ENCODE assay signal across 22 cellular contexts in genomic region chr12:4140607-4141301, GRCh38.
DNase-seq lines count a peak whose midpoint lies in the region; TF ChIP-seq lines count a peak whose summit lies in the region.
"Had no signal": no experiment of that assay in that cellular context is flagged by ENCODE, and none has a peak within 500 bp of the region (broad histone marks: within the 10 kb centered on the region; RNA-seq: fewer than 3 reads in every experiment).

No MANE protein-coding gene starts in this region.

- H2BK5ac ChIP-seq in H9 (ENCODE audit: insufficient read length, low read length), result no peak overlapping the region

- no peak for TF ChIP-seq CTCF in H9 (conservative IDR thresholded peaks at IDR 0.05)
- TF ChIP-seq CTCF in nephron progenitor cell (IDR thresholded peaks at IDR 0.05), result no peak

- H3K23ac ChIP-seq in H9 (ENCODE audit: insufficient read length, low read depth, low read length), result no peak overlapping the region

- no peak overlapping the region for H4K91ac ChIP-seq in H9 (ENCODE audit: insufficient read length, low read depth, low read length)

- H2BK20ac ChIP-seq in H9 (ENCODE audit: low read depth, low read length, poor library complexity, severe bottlenecking), result no peak overlapping the region

- no peak overlapping the region for H2AFZ ChIP-seq in H9 (ENCODE audit: low read length)

- H3K27me3 Mint-ChIP-seq in activated CD4-positive, alpha-beta T cell treated with anti-CD3 and anti-CD28 coated beads, Interleukin-2, amount 10 ng/mL, durations not matched to agents 7 days and 5 days, result no peaks in the 10 kb centered on the region
- H3K27me3 Mint-ChIP-seq in H9 (ENCODE audit: low read depth), result peaks cover 12% of the 10 kb centered on the region
- no peaks in the 10 kb centered on the region for H3K27me3 Mint-ChIP-seq in activated T-helper 1 cell treated with anti-CD3 and anti-CD28 coated beads, Interleukin-12 subunit alpha, Interleukin-12 subunit beta, Interleukin-2, Interleukin-4 antibody, amounts not matched to agents 30 ng/mL and 10 ng/mL and 1 ng/mL, durations not matched to agents 14 hours and 24 hours and 36 hours (ENCODE audit: insufficient read depth)
- peaks cover 6% of the 10 kb centered on the region for H3K27me3 Mint-ChIP-seq in nephron progenitor cell (ENCODE audit: low read depth, poor library complexity)
- H3K27me3 Mint-ChIP-seq: memory B cell; naive thymus-derived CD8-positive, alpha-beta T cell had no signal

- no peak overlapping the region for H4K8ac ChIP-seq in H9 (replicated peaks; ENCODE audit: insufficient read length, low read depth, low read length)

- no peak overlapping the region for H3K9ac ChIP-seq in H9 (ENCODE audit: extremely low read depth, insufficient read length, low read length)

- no peak overlapping the region for H3K14ac ChIP-seq in H9 (ENCODE audit: insufficient read depth, low read length)

- no peak overlapping the region for H3T11ph ChIP-seq in H9 (ENCODE audit: low read length)

- H3K4me1 ChIP-seq in H9 (ENCODE audit: insufficient read depth, low read length), result peaks cover 11% of the 10 kb centered on the region; the same call in 1 of the 2 replicates
- H3K4me1 ChIP-seq: A549, adrenal gland, gastrocnemius medialis, psoas muscle had no signal

- CTCF ChIA-PET in activated CD4-positive, alpha-beta T cell treated with anti-CD3 and anti-CD28 coated beads, Interleukin-2, amount 10 ng/mL, durations not matched to agents 7 days and 5 days (lab: Charles Lee), result interaction anchor here (0.5 to 4.3 kb wide), 8 partner anchors 11 to 167 kb away, joined by 3 to 33 read pairs (median 4); no protein-coding TSS in a partner anchor

- no CpG with 5 or more reads among the region's 8 CpGs for WGBS in H9 (ENCODE audit: extremely low coverage, insufficient read length, low lambda C conversion rate)

- H3K36me3 Mint-ChIP-seq in activated CD4-positive, alpha-beta T cell treated with anti-CD3 and anti-CD28 coated beads, Interleukin-2, amount 10 ng/mL, durations not matched to agents 7 days and 5 days (ENCODE audit: low read depth), result peaks cover 8% of the 10 kb centered on the region
- H3K36me3 Mint-ChIP-seq in H9 (ENCODE audit: insufficient read depth in 1 of 3, low read depth in 3 of 3) (peaks cover 2 to 12% (median 6%) of the 10 kb centered on the region in 3 experiments; a peak in 5 of 7 replicates), nephron progenitor cell (ENCODE audit: low read depth) (peaks cover 7% of the 10 kb centered on the region)
- H3K36me3 Mint-ChIP-seq in activated T-helper 1 cell treated with anti-CD3 and anti-CD28 coated beads, Interleukin-12 subunit alpha, Interleukin-12 subunit beta, Interleukin-2, Interleukin-4 antibody, amounts not matched to agents 30 ng/mL and 10 ng/mL and 1 ng/mL, durations not matched to agents 14 hours and 24 hours and 36 hours (ENCODE audit: low read depth), result peaks cover 3% of the 10 kb centered on the region
- H3K36me3 Mint-ChIP-seq: memory B cell; naive thymus-derived CD8-positive, alpha-beta T cell had no signal

- no peak overlapping the region for H3K4ac ChIP-seq in H9 (ENCODE audit: low read depth, low read length)

- H3K56ac ChIP-seq in H9 (ENCODE audit: insufficient read length, low read depth, low read length), result no peak overlapping the region

- POLR2A ChIA-PET in activated CD4-positive, alpha-beta T cell treated with anti-CD3 and anti-CD28 coated beads, Interleukin-2, amount 10 ng/mL, durations not matched to agents 7 days and 5 days (lab: Charles Lee), result interaction anchor here (0.6 kb wide), 1 partner anchor 206 kb away, joined by 6 read pairs; no protein-coding TSS in a partner anchor

- intact Hi-C loops in activated T-helper 1 cell treated with anti-CD3 and anti-CD28 coated beads, Interleukin-12 subunit alpha, Interleukin-12 subunit beta, Interleukin-2, Interleukin-4 antibody, amounts not matched to agents 30 ng/mL and 10 ng/mL and 1 ng/mL, durations not matched to agents 14 hours and 24 hours and 36 hours (cut with micrococcal nuclease), result loop anchor here (1.0 to 5.0 kb wide), 2 partner anchors 21 to 268 kb away; partner anchors contain the start of gene PARP11

- no peaks in the 10 kb centered on the region for H3K79me1 ChIP-seq in H9 (ENCODE audit: insufficient read depth, low read depth, low read length, poor library complexity, severe bottlenecking)

- no peak overlapping the region for H3K4me2 ChIP-seq in H9 (ENCODE audit: insufficient read depth, insufficient read length, low read length)
- H3K4me2 ChIP-seq: A549 had no signal

- H3K27me3 ChIP-seq in H9 (ENCODE audit: insufficient read depth, low read length), result no peaks in the 10 kb centered on the region
- H3K27me3 ChIP-seq: adrenal gland, dorsolateral prefrontal cortex, gastrocnemius medialis had no signal

- H3K4me3 Mint-ChIP-seq in activated CD4-positive, alpha-beta T cell treated with anti-CD3 and anti-CD28 coated beads, Interleukin-2, amount 10 ng/mL, durations not matched to agents 7 days and 5 days, result no peak overlapping the region
- peak overlapping the region in 1 of 2 experiments; percentile 11; a peak in 1 of 5 replicates for H3K4me3 Mint-ChIP-seq in H9
- H3K4me3 Mint-ChIP-seq in activated T-helper 1 cell treated with anti-CD3 and anti-CD28 coated beads, Interleukin-12 subunit alpha, Interleukin-12 subunit beta, Interleukin-2, Interleukin-4 antibody, amounts not matched to agents 30 ng/mL and 10 ng/mL and 1 ng/mL, durations not matched to agents 14 hours and 24 hours and 36 hours, result peak overlapping the region; percentile 38
- H3K4me3 Mint-ChIP-seq in nephron progenitor cell, result no peak overlapping the region
- H3K4me3 Mint-ChIP-seq: memory B cell had no signal

- peak overlapping the region; percentile 94 for H3K27ac Mint-ChIP-seq in activated CD4-positive, alpha-beta T cell treated with anti-CD3 and anti-CD28 coated beads, Interleukin-2, amount 10 ng/mL, durations not matched to agents 7 days and 5 days
- H3K27ac Mint-ChIP-seq in H9 (peak overlapping the region in 1 of 3 experiments; percentile 53; a peak in 1 of 7 replicates), nephron progenitor cell (peak overlapping the region; percentile 93)
- H3K27ac Mint-ChIP-seq in activated T-helper 1 cell treated with anti-CD3 and anti-CD28 coated beads, Interleukin-12 subunit alpha, Interleukin-12 subunit beta, Interleukin-2, Interleukin-4 antibody, amounts not matched to agents 30 ng/mL and 10 ng/mL and 1 ng/mL, durations not matched to agents 14 hours and 24 hours and 36 hours, result peak overlapping the region; percentile 87
- H3K27ac Mint-ChIP-seq: memory B cell had no signal

- DNase-seq in activated CD4-positive, alpha-beta T cell treated with anti-CD3 and anti-CD28 coated beads, Interleukin-2, amount 10 ng/mL, durations not matched to agents 7 days and 5 days, result no peak
- no peak for DNase-seq in activated CD4-positive, alpha-beta T cell treated with anti-CD3 and anti-CD28 coated beads for 1 hour
- peak; percentile 39 for DNase-seq in H9
- DNase-seq in activated T-helper 1 cell treated with anti-CD3 and anti-CD28 coated beads, Interleukin-12 subunit alpha, Interleukin-12 subunit beta, Interleukin-2, Interleukin-4 antibody, amounts not matched to agents 30 ng/mL and 10 ng/mL and 1 ng/mL, durations not matched to agents 14 hours and 24 hours and 36 hours (ENCODE audit: low spot score), result no peak
- no peak for DNase-seq in nephron progenitor cell
- no peak for DNase-seq in NCI-H2029 treated with DMSO at 0.1 percent for 48 hours (lab: John Stamatoyannopoulos, UW)
- no peak for DNase-seq in NCI-H510A treated with DMSO at 0.1 percent for 48 hours (lab: John Stamatoyannopoulos, UW)
- no peak for DNase-seq in cortex of kidney (lab: John Stamatoyannopoulos, UW)
- DNase-seq: adrenal gland; dorsolateral prefrontal cortex; gastrocnemius medialis; H7; kidney glomerular epithelial cell; naive thymus-derived CD8-positive, alpha-beta T cell; NCI-H146; NCI-H2227 treated with DMSO at 0.1 percent for 48 hours; PC-3; psoas muscle; SIG-M5; WERI-Rb-1 had no signal

- peaks cover 4% of the 10 kb centered on the region for H3K9me3 Mint-ChIP-seq in activated CD4-positive, alpha-beta T cell treated with anti-CD3 and anti-CD28 coated beads, Interleukin-2, amount 10 ng/mL, durations not matched to agents 7 days and 5 days
- peaks cover 10 to 12% of the 10 kb centered on the region in 2 experiments for H3K9me3 Mint-ChIP-seq in H9
- peaks cover 6% of the 10 kb centered on the region for H3K9me3 Mint-ChIP-seq in activated T-helper 1 cell treated with anti-CD3 and anti-CD28 coated beads, Interleukin-12 subunit alpha, Interleukin-12 subunit beta, Interleukin-2, Interleukin-4 antibody, amounts not matched to agents 30 ng/mL and 10 ng/mL and 1 ng/mL, durations not matched to agents 14 hours and 24 hours and 36 hours
- H3K9me3 Mint-ChIP-seq in nephron progenitor cell, result peaks cover 12% of the 10 kb centered on the region
- H3K9me3 Mint-ChIP-seq: memory B cell; naive thymus-derived CD8-positive, alpha-beta T cell had no signal

- H3K18ac ChIP-seq in H9 (ENCODE audit: insufficient read length, low read depth, low read length), result no peak overlapping the region

- peaks cover 86% of the 10 kb centered on the region for H3K4me1 Mint-ChIP-seq in activated CD4-positive, alpha-beta T cell treated with anti-CD3 and anti-CD28 coated beads, Interleukin-2, amount 10 ng/mL, durations not matched to agents 7 days and 5 days
- H3K4me1 Mint-ChIP-seq in H9 (peaks cover 40 to 44% of the 10 kb centered on the region in 2 experiments), nephron progenitor cell (peaks cover 50% of the 10 kb centered on the region)
- peaks cover 89% of the 10 kb centered on the region for H3K4me1 Mint-ChIP-seq in activated T-helper 1 cell treated with anti-CD3 and anti-CD28 coated beads, Interleukin-12 subunit alpha, Interleukin-12 subunit beta, Interleukin-2, Interleukin-4 antibody, amounts not matched to agents 30 ng/mL and 10 ng/mL and 1 ng/mL, durations not matched to agents 14 hours and 24 hours and 36 hours (ENCODE audit: low read depth)

- H2BK120ac ChIP-seq in H9 (ENCODE audit: low read depth, low read length, poor library complexity, severe bottlenecking), result no peak overlapping the region

- no peak overlapping the region for H2BK12ac ChIP-seq in H9 (ENCODE audit: insufficient read length, low read depth, low read length)

- no peak overlapping the region for H4K5ac ChIP-seq in H9 (ENCODE audit: insufficient read length, low read depth, low read length)

- no peaks in the 10 kb centered on the region for H3K79me2 ChIP-seq in H9 (ENCODE audit: insufficient read depth, low read length)

- no peaks in the 10 kb centered on the region for H3K23me2 ChIP-seq in H9 (ENCODE audit: insufficient read length, low read depth, low read length, poor library complexity, severe bottlenecking)

- no peak overlapping the region for H2BK15ac ChIP-seq in H9 (ENCODE audit: low read depth, low read length)

- no peak overlapping the region for H3K27ac ChIP-seq in H9 (ENCODE audit: insufficient read length, low read depth, low read length)
- H3K27ac ChIP-seq: A549, adrenal gland, gastrocnemius medialis, psoas muscle, WERI-Rb-1 had no signal

- H3K9me3 ChIP-seq in H9 (ENCODE audit: control insufficient read depth, low read depth, low read length), result no peaks in the 10 kb centered on the region
- H3K9me3 ChIP-seq: adrenal gland, gastrocnemius medialis, psoas muscle had no signal

- no peaks in the 10 kb centered on the region for H4K20me1 ChIP-seq in H9 (ENCODE audit: control insufficient read depth, insufficient read depth, insufficient read length)

- no peak overlapping the region for H2AK5ac ChIP-seq in H9 (ENCODE audit: insufficient read length, low read length)
